26 cellular contexts compared by ENCODE assay signal in the genomic region with DNA sequence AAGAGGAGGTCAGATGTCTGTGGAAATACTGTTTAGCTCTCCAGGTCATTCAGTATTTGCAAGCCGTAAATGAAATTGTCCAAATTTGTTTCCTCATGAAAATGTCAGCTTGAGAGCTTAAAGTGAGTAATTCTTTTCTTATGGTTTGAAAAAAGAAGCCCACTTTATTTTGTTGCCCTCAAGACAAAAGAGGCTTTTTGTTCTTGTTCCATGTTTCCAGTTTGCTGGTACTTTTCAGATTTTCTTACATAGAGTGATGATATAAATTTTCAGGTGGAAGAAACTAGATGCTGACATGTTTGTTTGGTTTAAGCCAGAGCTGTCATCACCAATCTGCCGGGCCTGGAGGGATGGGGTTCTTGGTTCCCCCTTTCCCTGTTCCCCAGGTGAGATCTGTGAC.
"Had no signal": no experiment of that assay in that cellular context is flagged by ENCODE, and none has a peak within 500 bp of the region (broad histone marks: within the 10 kb centered on the region; RNA-seq: fewer than 3 reads in every experiment).

No MANE protein-coding gene starts in this region.

- DNase-seq: activated effector memory CD4-positive, alpha-beta T cell treated with anti-CD3 and anti-CD28 coated beads, Interleukin-2, amount 50 U/mL, for 16 hours; activated effector memory CD4-positive, alpha-beta T cell treated with Interleukin-2 at 50 U/mL for 16 hours; activated gamma-delta T cell treated with Interleukin-2 at 50 U/mL for 16 hours; activated naive CD4-positive, alpha-beta T cell; activated naive CD4-positive, alpha-beta T cell treated with anti-CD3 and anti-CD28 coated beads for 36 hours; activated naive CD4-positive, alpha-beta T cell treated with anti-CD3 and anti-CD28 coated beads, Interleukin-2, amount 10 ng/mL, durations not matched to agents 7 days and 5 days; activated naive CD4-positive, alpha-beta T cell treated with anti-CD3 and anti-CD28 coated beads, Interleukin-2, amount 50 U/mL, for 16 hours; activated naive CD4-positive, alpha-beta T cell treated with Interleukin-2 at 50 U/mL for 16 hours; activated naive CD8-positive, alpha-beta T cell treated with anti-CD3 and anti-CD28 coated beads for 36 hours; activated naive CD8-positive, alpha-beta T cell treated with anti-CD3 and anti-CD28 coated beads, Interleukin-2, amount 10 ng/mL, durations not matched to agents 7 days and 5 days; activated naive CD8-positive, alpha-beta T cell treated with anti-CD3 and anti-CD28 coated beads, Interleukin-2, amount 50 U/mL, for 24 hours; activated T-cell treated with anti-CD3 and anti-CD28 coated beads, Interleukin-2, amount 50 U/mL, for 1 hour; activated T-cell treated with anti-CD3 and anti-CD28 coated beads, Interleukin-2, amount 50 U/mL, for 24 hours; activated T-cell treated with anti-CD3 and anti-CD28 coated beads, Interleukin-2, amount 50 U/mL, for 4 hours; activated T-cell treated with anti-CD3 and anti-CD28 coated beads, Interleukin-2, amount 50 U/mL, for 48 hours; activated T-cell treated with anti-CD3 and anti-CD28 coated beads, Interleukin-2, amount 50 U/mL, for 72 hours; adrenal gland; amniotic stem cell; amygdala; anterior cingulate cortex; aorta; body of pancreas; brain microvascular endothelial cell; caudate nucleus; central memory CD4-positive, alpha-beta T cell; cerebellar nuclear complex had no signal
